In the genomic region with DNA sequence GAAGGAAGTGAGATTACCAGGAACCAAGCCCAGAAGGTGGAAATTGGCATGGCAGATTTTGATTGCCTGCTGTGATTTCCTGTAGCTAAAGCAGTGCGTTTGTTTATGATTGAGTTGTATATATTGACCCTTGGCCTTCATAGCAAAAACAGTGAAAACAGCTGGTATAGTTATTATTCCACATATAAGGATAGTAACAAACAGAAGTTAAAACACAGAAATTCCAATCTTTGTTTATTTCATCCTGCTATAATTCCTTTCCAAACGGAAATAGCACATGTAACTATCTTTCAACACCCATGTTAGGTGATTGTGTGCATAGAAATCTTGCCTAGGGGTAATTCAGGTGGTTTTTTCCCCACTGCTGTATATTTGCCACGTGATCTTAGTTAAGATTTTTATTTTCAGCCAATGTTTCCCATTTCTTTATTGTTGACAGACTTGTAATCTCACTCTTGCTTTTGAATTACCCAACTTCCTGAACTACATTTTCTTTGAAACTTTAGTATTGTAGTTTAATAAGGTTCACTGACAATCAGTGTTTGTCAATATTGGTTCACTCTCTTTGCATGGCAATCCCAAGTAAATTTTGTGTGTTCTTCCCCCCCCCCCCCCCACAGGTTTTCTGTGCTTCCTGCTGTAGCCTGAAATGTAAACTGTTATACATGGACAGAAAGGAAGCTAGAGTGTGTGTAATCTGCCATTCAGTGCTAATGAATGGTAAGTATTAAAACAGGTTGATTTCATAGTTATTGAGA, we compare ENCODE assay signal across 29 cellular contexts.
A peak's percentile ranks its signal among the peaks of the same experiment; 100 is the strongest.
DNase-seq lines count a peak whose midpoint lies in the region; ATAC-seq, FAIRE-seq and TF ChIP-seq lines count a peak whose summit lies in the region.
"Had no signal": no experiment of that assay in that cellular context is flagged by ENCODE, and none has a peak within 500 bp of the region (broad histone marks: within the 10 kb centered on the region; RNA-seq: fewer than 3 reads in every experiment).

No MANE protein-coding gene starts in this region.

- H3K9ac ChIP-seq in PC-3 (ENCODE audit: low read length) (no peak overlapping the region), endothelial cell of umbilical vein (replicated peaks; ENCODE audit: extremely low read depth, insufficient read depth, low read length) (no peak overlapping the region)
- H3K9ac ChIP-seq: BLaER1 had no signal

- no peak overlapping the region for H3K27ac ChIP-seq in PC-3 (ENCODE audit: low read length)
- H3K27ac ChIP-seq in endothelial cell of umbilical vein (ENCODE audit: insufficient read depth, low read depth, low read length), result no peak overlapping the region
- H3K27ac ChIP-seq: BLaER1, Peyer's patch had no signal

- no peak overlapping the region for H2AFZ ChIP-seq in PC-3 (ENCODE audit: low read length)
- no peak overlapping the region for H2AFZ ChIP-seq in endothelial cell of umbilical vein (ENCODE audit: low read depth, low read length)

- no peaks in the 10 kb centered on the region for H3K79me2 ChIP-seq in PC-3 (ENCODE audit: low read length)
- H3K79me2 ChIP-seq in endothelial cell of umbilical vein (ENCODE audit: control insufficient read depth, insufficient read depth, low read length), result no peaks in the 10 kb centered on the region

- H3K4me2 ChIP-seq in PC-3 (ENCODE audit: low read length) (no peak overlapping the region), endothelial cell of umbilical vein (ENCODE audit: insufficient read depth, low read length) (peak overlapping the region; percentile 12)
- H3K4me2 ChIP-seq: BLaER1 had no signal

- H3K27ac Mint-ChIP-seq in progenitor cell of endocrine pancreas (peak overlapping the region; percentile 67), type B pancreatic cell (no peak overlapping the region)
- H3K27ac Mint-ChIP-seq: activated CD8-positive, alpha-beta T cell treated with anti-CD3 and anti-CD28 coated beads for 36 hours; activated naive CD4-positive, alpha-beta T cell treated with anti-CD3 and anti-CD28 coated beads, Interleukin-2, amount 50 U/mL, for 24 hours; activated T-helper 17 cell treated with anti-CD3 and anti-CD28 coated beads, Interleukin-2, amount 50 U/mL, for 72 hours; dendritic cell treated with granulocyte-macrophage colony-stimulating factor and Interleukin-4, amounts not matched to agents 40 ng/mL and 50 ng/mL, for 4 days; nephron progenitor cell; stimulated activated effector memory CD8-positive, alpha-beta T cell treated with anti-CD3 and anti-CD28 coated beads, Interleukin-12 subunit alpha, Interleukin-12 subunit beta, amount 100 ng/mL, for 72 hours had no signal

- H3K4me3 Mint-ChIP-seq in progenitor cell of endocrine pancreas (ENCODE audit: low read depth) (no peak overlapping the region), type B pancreatic cell (no peak overlapping the region)
- H3K4me3 Mint-ChIP-seq: activated CD8-positive, alpha-beta T cell treated with anti-CD3 and anti-CD28 coated beads for 36 hours; activated naive CD4-positive, alpha-beta T cell treated with anti-CD3 and anti-CD28 coated beads, Interleukin-2, amount 50 U/mL, for 24 hours; activated T-helper 17 cell treated with anti-CD3 and anti-CD28 coated beads, Interleukin-2, amount 50 U/mL, for 72 hours; dendritic cell treated with granulocyte-macrophage colony-stimulating factor and Interleukin-4, amounts not matched to agents 40 ng/mL and 50 ng/mL, for 4 days; nephron progenitor cell; stimulated activated effector memory CD8-positive, alpha-beta T cell treated with anti-CD3 and anti-CD28 coated beads, Interleukin-12 subunit alpha, Interleukin-12 subunit beta, amount 100 ng/mL, for 72 hours had no signal

- intact Hi-C loops in PC-3 (cut with micrococcal nuclease) (no loop called here), endothelial cell of umbilical vein (cut with micrococcal nuclease) (no loop called here)

- H3K4me1 Mint-ChIP-seq in progenitor cell of endocrine pancreas (ENCODE audit: low read depth) (peaks cover 15% of the 10 kb centered on the region), type B pancreatic cell (ENCODE audit: unreplicated experiment) (peaks cover 12% of the 10 kb centered on the region)
- H3K4me1 Mint-ChIP-seq: activated T-helper 17 cell treated with anti-CD3 and anti-CD28 coated beads, Interleukin-2, amount 50 U/mL, for 72 hours; nephron progenitor cell; stimulated activated effector memory CD8-positive, alpha-beta T cell treated with anti-CD3 and anti-CD28 coated beads, Interleukin-12 subunit alpha, Interleukin-12 subunit beta, amount 100 ng/mL, for 72 hours had no signal

- H3K27me3 ChIP-seq in PC-3 (ENCODE audit: low read length), result no peaks in the 10 kb centered on the region
- H3K27me3 ChIP-seq in endothelial cell of umbilical vein (ENCODE audit: control insufficient read depth in 2 of 2, insufficient read depth in 2 of 2, low read length in 2 of 2), result no peaks in the 10 kb centered on the region
- H3K27me3 ChIP-seq: BLaER1, Peyer's patch had no signal

- H3K9me3 ChIP-seq in PC-3 (ENCODE audit: low read length) (no peaks in the 10 kb centered on the region), endothelial cell of umbilical vein (replicated peaks; ENCODE audit: control insufficient read depth, insufficient read depth, low read length) (no peaks in the 10 kb centered on the region)
- H3K9me3 ChIP-seq: BLaER1, HAP-1, Peyer's patch had no signal

- H3K36me3 ChIP-seq in PC-3 (ENCODE audit: low read depth, low read length) (no peaks in the 10 kb centered on the region), endothelial cell of umbilical vein (ENCODE audit: control insufficient read depth in 2 of 2, extremely low read depth in 1 of 2, insufficient read depth in 2 of 2, low read length in 2 of 2) (no peaks in the 10 kb centered on the region)
- H3K36me3 ChIP-seq: HAP-1 had no signal

- no peak for TF ChIP-seq POLR2A in endothelial cell of umbilical vein (IDR thresholded peaks at IDR 0.05; ENCODE audit: low read depth, low read length)

- ATAC-seq in PC-3 (0 out of 2 replicates have a peak, but pooled peaks have one; percentile 22), HG03520 (IDR thresholded peaks at IDR 0.05; ENCODE audit: unreplicated experiment) (no peak)
- ATAC-seq: activated CD4-positive, CD25-positive, alpha-beta regulatory T cell treated with anti-CD3 and anti-CD28 coated beads, Interleukin-2, amount 50 U/mL, for 24 hours; activated CD8-positive, alpha-beta T cell treated with anti-CD3 and anti-CD28 coated beads for 36 hours; activated T-helper 17 cell treated with anti-CD3 and anti-CD28 coated beads, Interleukin-2, amount 50 U/mL, for 72 hours; stimulated activated effector memory CD8-positive, alpha-beta T cell treated with anti-CD3 and anti-CD28 coated beads, Interleukin-12 subunit alpha, Interleukin-12 subunit beta, amount 100 ng/mL, for 72 hours had no signal

- BruUV-seq in PC-3 (replicated peaks; lab: Mats Ljungman, UMichigan), result no TSS peak
- BruUV-seq in endothelial cell of umbilical vein (replicated peaks; lab: Mats Ljungman, UMichigan), result no TSS peak

- TF ChIP-seq CTCF in PC-3 (conservative IDR thresholded peaks at IDR 0.05; ENCODE audit: low read depth, low read length), result no peak
- no peak for TF ChIP-seq CTCF in endothelial cell of umbilical vein (IDR thresholded peaks at IDR 0.05; ENCODE audit: extremely low read depth in 1 of 2, insufficient read depth in 1 of 2, low read depth in 1 of 2, low read length in 2 of 2)
- no peak for TF ChIP-seq CTCF in progenitor cell of endocrine pancreas (IDR thresholded peaks at IDR 0.05; ENCODE audit: unreplicated experiment)
- TF ChIP-seq CTCF in type B pancreatic cell (conservative IDR thresholded peaks at IDR 0.05), result no peak

- no peaks in the 10 kb centered on the region for H3K9me2 ChIP-seq in PC-3 (replicated peaks; ENCODE audit: low read length)

- CTCF ChIA-PET in PC-3 (lab: Charles Lee) (no interaction called here), endothelial cell of umbilical vein (lab: Charles Lee) (interaction anchor here (0.6 to 1.7 kb wide), 6 partner anchors 9 to 85 kb away, joined by 3 to 7 read pairs (median 4); no protein-coding TSS in a partner anchor)

- H3K27me3 Mint-ChIP-seq in progenitor cell of endocrine pancreas (no peaks in the 10 kb centered on the region), type B pancreatic cell (no peaks in the 10 kb centered on the region)
- H3K27me3 Mint-ChIP-seq: activated CD8-positive, alpha-beta T cell treated with anti-CD3 and anti-CD28 coated beads for 36 hours; activated naive CD4-positive, alpha-beta T cell treated with anti-CD3 and anti-CD28 coated beads, Interleukin-2, amount 50 U/mL, for 24 hours; activated T-helper 17 cell treated with anti-CD3 and anti-CD28 coated beads, Interleukin-2, amount 50 U/mL, for 72 hours had no signal

- no peak for FAIRE-seq in endothelial cell of umbilical vein (lab: Jason Lieb, UNC)
- FAIRE-seq: GM18507, kidney had no signal

- H3K36me3 Mint-ChIP-seq in progenitor cell of endocrine pancreas (ENCODE audit: insufficient read depth) (peaks cover 3% of the 10 kb centered on the region), type B pancreatic cell (peaks cover 8% of the 10 kb centered on the region)
- H3K36me3 Mint-ChIP-seq: stimulated activated effector memory CD8-positive, alpha-beta T cell treated with anti-CD3 and anti-CD28 coated beads, Interleukin-12 subunit alpha, Interleukin-12 subunit beta, amount 100 ng/mL, for 72 hours had no signal

- dilution Hi-C loops in endothelial cell of umbilical vein (cut with MboI; ENCODE audit: extremely low pct_ligation_motif_present, low sequenced_read_pairs), result no loop called here

- H3K9me1 ChIP-seq in endothelial cell of umbilical vein (replicated peaks; ENCODE audit: control insufficient read depth, extremely low read depth, insufficient read depth, low read length), result no peaks in the 10 kb centered on the region

- H4K20me1 ChIP-seq in PC-3 (ENCODE audit: low read length) (no peaks in the 10 kb centered on the region), endothelial cell of umbilical vein (replicated peaks; ENCODE audit: control insufficient read depth, extremely low read depth, insufficient read depth, low read length) (no peaks in the 10 kb centered on the region)
- H4K20me1 ChIP-seq: BLaER1 had no signal

- no peaks in the 10 kb centered on the region for H3K9me3 Mint-ChIP-seq in progenitor cell of endocrine pancreas (ENCODE audit: low read depth)
- no peaks in the 10 kb centered on the region for H3K9me3 Mint-ChIP-seq in type B pancreatic cell
- H3K9me3 Mint-ChIP-seq: activated CD8-positive, alpha-beta T cell treated with anti-CD3 and anti-CD28 coated beads for 36 hours; activated naive CD4-positive, alpha-beta T cell treated with anti-CD3 and anti-CD28 coated beads, Interleukin-2, amount 50 U/mL, for 24 hours; activated T-helper 17 cell treated with anti-CD3 and anti-CD28 coated beads, Interleukin-2, amount 50 U/mL, for 72 hours; dendritic cell treated with granulocyte-macrophage colony-stimulating factor and Interleukin-4, amounts not matched to agents 40 ng/mL and 50 ng/mL, for 4 days; nephron progenitor cell; stimulated activated effector memory CD8-positive, alpha-beta T cell treated with anti-CD3 and anti-CD28 coated beads, Interleukin-12 subunit alpha, Interleukin-12 subunit beta, amount 100 ng/mL, for 72 hours had no signal

- H3K4me1 ChIP-seq in PC-3 (ENCODE audit: insufficient read depth, low read length) (peaks cover 3% of the 10 kb centered on the region; the same call in 1 of the 2 replicates), endothelial cell of umbilical vein (ENCODE audit: control insufficient read depth, extremely low read depth, insufficient read depth, low read length) (peaks cover 10% of the 10 kb centered on the region)
- H3K4me1 ChIP-seq: BLaER1, HAP-1, Peyer's patch had no signal

- DNase-seq in H4 (ENCODE audit: low spot score) (peak; percentile 14), PC-3 (no peak), endothelial cell of umbilical vein (ENCODE audit: low read depth, low spot score) (peak; percentile 75), progenitor cell of endocrine pancreas (ENCODE audit: low spot score, unreplicated experiment) (no peak), type B pancreatic cell (ENCODE audit: extremely low spot score, unreplicated experiment) (no peak), NCI-H226 (no peak), DMS79 (lab: John Stamatoyannopoulos, UW) (no peak)
- DNase-seq: activated CD8-positive, alpha-beta T cell treated with anti-CD3 and anti-CD28 coated beads for 36 hours; amygdala; kidney; NCI-H1694 treated with DMSO at 0.1 percent for 48 hours; NCI-H2171 treated with DMSO at 0.1 percent for 48 hours; NCI-H524; nephron progenitor cell; NK-92 treated with Interleukin-12 subunit alpha and Interleukin-12 subunit beta, amount 100 ng/mL, for 24 hours; Peyer's patch; SIG-M5; stimulated activated CD4-positive, alpha-beta T cell treated with anti-CD3 and anti-CD28 coated beads, Interleukin-4, amount 100 ng/mL, for 1 hour; SW 1271 had no signal

- H3F3A ChIP-seq in PC-3 (ENCODE audit: low read length, unreplicated experiment), result no peaks in the 10 kb centered on the region

- POLR2A ChIA-PET in PC-3 (lab: Charles Lee; ENCODE audit: unreplicated experiment), result no interaction called here
- POLR2A ChIA-PET in endothelial cell of umbilical vein (lab: Charles Lee), result no interaction called here

- H3K4me3 ChIP-seq in PC-3 (ENCODE audit: low read length) (no peak overlapping the region), endothelial cell of umbilical vein (replicated peaks in 1 of 3; ENCODE audit: insufficient read depth in 1 of 3, low read depth in 1 of 3, low read length in 3 of 3) (no peak overlapping the region)
- H3K4me3 ChIP-seq: BLaER1, HAP-1, lung, Peyer's patch had no signal

Comparison
In these comparisons a context has a peak if more than half of its experiments do, and no peak if none do; other contexts are left out.
1. DNase-seq: peak in H4 (single experiment) and endothelial cell of umbilical vein (single experiment); none in PC-3 (single experiment), progenitor cell of endocrine pancreas (single experiment), type B pancreatic cell (single experiment), NCI-H226 (single experiment) and DMS79 (single experiment).